ENCODE assay signal across 12 cellular contexts in genomic region chr10:118504044-118504944, GRCh38.
DNase-seq lines count a peak whose midpoint lies in the region; ATAC-seq, FAIRE-seq and TF ChIP-seq lines count a peak whose summit lies in the region.
"Had no signal": no experiment of that assay in that cellular context is flagged by ENCODE, and none has a peak within 500 bp of the region (broad histone marks: within the 10 kb centered on the region; RNA-seq: fewer than 3 reads in every experiment).

No MANE protein-coding gene starts in this region.

- TF ChIP-seq CTCF in HL-60 (IDR thresholded peaks at IDR 0.05; ENCODE audit: insufficient read depth, low read length), result no peak
- no peak for TF ChIP-seq CTCF in RWPE2 (IDR thresholded peaks at IDR 0.05; ENCODE audit: poor library complexity, severe bottlenecking)
- no peak for TF ChIP-seq CTCF in D721Med (IDR thresholded peaks at IDR 0.05; ENCODE audit: insufficient read depth, missing control alignments)

- H3K9me3 ChIP-seq in RWPE2 (ENCODE audit: severe bottlenecking), result no peaks in the 10 kb centered on the region
- H3K9me3 ChIP-seq: sigmoid colon had no signal

- H3K27ac ChIP-seq in HL-60 (replicated peaks) (no peak overlapping the region), RWPE2 (ENCODE audit: poor library complexity, severe bottlenecking) (peak overlapping the region; percentile 98)
- H3K27ac ChIP-seq: sigmoid colon had no signal

- ATAC-seq in RWPE2 (ENCODE audit: low read depth) (peak; percentile 76), GM19324 (IDR thresholded peaks at IDR 0.05; ENCODE audit: low FRiP score, unreplicated experiment) (no peak)

- no peak for FAIRE-seq in D721Med (lab: Jason Lieb, UNC)
- FAIRE-seq: kidney had no signal

- H3K4me3 ChIP-seq in HL-60 (replicated peaks; ENCODE audit: insufficient read depth, low read length) (no peak overlapping the region), RWPE2 (ENCODE audit: severe bottlenecking) (no peak overlapping the region)
- H3K4me3 ChIP-seq: sigmoid colon had no signal

- H3K4me1 ChIP-seq in RWPE2 (ENCODE audit: insufficient read depth, poor library complexity, severe bottlenecking), result peaks cover 49% of the 10 kb centered on the region
- H3K4me1 ChIP-seq: sigmoid colon had no signal

- H3K36me3 ChIP-seq in RWPE2 (ENCODE audit: low read depth), result no peaks in the 10 kb centered on the region
- H3K36me3 ChIP-seq: sigmoid colon had no signal

- H3K27me3 ChIP-seq in HL-60 (ENCODE audit: insufficient read depth, poor library complexity, severe bottlenecking), result no peaks in the 10 kb centered on the region
- H3K27me3 ChIP-seq in RWPE2 (ENCODE audit: insufficient read depth, poor library complexity, severe bottlenecking), result no peaks in the 10 kb centered on the region
- H3K27me3 ChIP-seq: sigmoid colon had no signal

- peak; percentile 85 for DNase-seq in AG08395 (ENCODE audit: low spot score)
- peak; percentile 62 to 67 for DNase-seq in HL-60 (ENCODE audit: low read depth in 1 of 2, low spot score in 1 of 2)
- peak; percentile 77 for DNase-seq in RWPE2 (ENCODE audit: low spot score)
- DNase-seq in glomerular visceral epithelial cell (ENCODE audit: extremely low spot score), result peak; percentile 10
- DNase-seq in D721Med (ENCODE audit: insufficient read length, low spot score), result no peak
- no peak for DNase-seq in NK-92 (lab: John Stamatoyannopoulos, UW; ENCODE audit: unreplicated experiment)
- no peak for DNase-seq in NCI-H2171 treated with DMSO at 0.1 percent for 48 hours (lab: John Stamatoyannopoulos, UW)
- DNase-seq: activated CD4-positive, alpha-beta memory T cell treated with anti-CD3 and anti-CD28 coated beads, Interleukin-2, amount 10 ng/mL, durations not matched to agents 7 days and 5 days; CD8-positive, alpha-beta memory T cell; kidney; sigmoid colon had no signal

Comparison
In these comparisons a context has a peak if more than half of its experiments do, and no peak if none do; other contexts are left out.
1. DNase-seq: peak in AG08395 (single experiment), HL-60 (2 of 2), RWPE2 (single experiment) and glomerular visceral epithelial cell (single experiment); none in D721Med (single experiment), NK-92 (single experiment) and NCI-H2171 treated with DMSO at 0.1 percent for 48 hours (single experiment).